ENCODE assay signal across 9 cellular contexts in genomic region chr5:170100051-170100943, GRCh38. TPM values are rescaled to one million over a fixed set of nuclear protein-coding genes. Genes with fewer than 3 reads are reported as not detected.
DNase-seq lines count a peak whose midpoint lies in the region; ATAC-seq, FAIRE-seq and TF ChIP-seq lines count a peak whose summit lies in the region.
"Had no signal": no experiment of that assay in that cellular context is flagged by ENCODE, and none has a peak within 500 bp of the region (broad histone marks: within the 10 kb centered on the region; RNA-seq: fewer than 3 reads in every experiment).

No MANE protein-coding gene starts in this region.

- no peaks in the 10 kb centered on the region for H3K36me3 ChIP-seq in SJCRH30
- H3K36me3 ChIP-seq in pancreas, result no peaks in the 10 kb centered on the region
- no peaks in the 10 kb centered on the region for H3K36me3 ChIP-seq in transverse colon

- TF ChIP-seq CTCF in pancreas (IDR thresholded peaks at IDR 0.05), result peak in 3 of 4 donors; percentile 39 to 49 (median 46)
- TF ChIP-seq CTCF in transverse colon (IDR thresholded peaks at IDR 0.05), result peak; percentile 41 to 56 (median 49)

- intact Hi-C loops in pancreas (cut with DNase I), result loop anchor here in 2 of 3 donors (5.0 kb wide), 2 partner anchors 82 to 322 kb away; no protein-coding TSS in a partner anchor
- intact Hi-C loops in transverse colon (cut with DNase I; ENCODE audit: low total_unique reads), result no loop called here

- in situ Hi-C loops in transverse colon (cut with MboI; ENCODE audit: low pct_ligation_motif_present in 1 of 4, low pct_unique_long_range_greater_than_20kb in 1 of 4, low sequenced_read_pairs in 3 of 4), result loop anchor here in 1 of 4 donors (10.0 kb wide), 1 partner anchor 85 kb away; no protein-coding TSS in a partner anchor

- ATAC-seq in pancreas, result peak in 3 of 4 donors; percentile 70 to 79 (median 74)

- H3K4me3 ChIP-seq in SJCRH30 (no peak overlapping the region), pancreas (no peak overlapping the region), transverse colon (no peak overlapping the region)

- H3K27me3 ChIP-seq in SJCRH30 (peaks cover 11% of the 10 kb centered on the region), pancreas (no peaks in the 10 kb centered on the region), transverse colon (no peaks in the 10 kb centered on the region)

- H3K9me3 ChIP-seq in SJCRH30 (replicated peaks) (no peaks in the 10 kb centered on the region), pancreas (no peaks in the 10 kb centered on the region), transverse colon (no peaks in the 10 kb centered on the region)

- WGBS in pancreas, 2 donors, result 26 to 27% methylated on average over 13 of the region's 13 CpGs
- WGBS in transverse colon (ENCODE audit: low coverage in 1 of 2), 2 donors, result 7 to 29% methylated on average over 3 to 13 of the region's 13 CpGs

- TF ChIP-seq POLR2A in transverse colon (IDR thresholded peaks at IDR 0.05), result no peak

- H3K27ac ChIP-seq in SJCRH30, result no peak overlapping the region
- H3K27ac ChIP-seq in pancreas, result no peak overlapping the region
- H3K27ac ChIP-seq in transverse colon, result no peak overlapping the region

- no peak for FAIRE-seq in pancreas (lab: Jason Lieb, UNC)

- DNase-seq in NCI-H524 (lab: John Stamatoyannopoulos, UW) (peak; percentile 72 to 85), NCI-H524 treated with DMSO at 0.1 percent for 48 hours (lab: John Stamatoyannopoulos, UW) (no peak), Kasumi-1 (lab: John Stamatoyannopoulos, UW) (peak; percentile 89 to 92), SJCRH30 (peak; percentile 59 to 75), globus pallidus (ENCODE audit: low spot score) (peak; percentile 70), pancreas (peak in 5 of 6 donors; percentile 37 to 75 (median 57)), transverse colon (peak; percentile 67)
- peak; percentile 12 to 57 (median 32) for DNase-seq in activated naive CD4-positive, alpha-beta T cell (lab: John Stamatoyannopoulos, UW)

- H3K4me1 ChIP-seq in SJCRH30, result no peaks in the 10 kb centered on the region
- H3K4me1 ChIP-seq in pancreas, result no peaks in the 10 kb centered on the region
- no peaks in the 10 kb centered on the region for H3K4me1 ChIP-seq in transverse colon

- no peak for TF ChIP-seq EP300 in transverse colon (IDR thresholded peaks at IDR 0.05; ENCODE audit: low read depth)

RNA-seq across cellular contexts. Expression of gene FOXI1, which starts 5.4 kb away (rescaled TPM):
- not detected in 2 replicates for total RNA-seq in SJCRH30 (2014; rRNA removed; shearing (Covaris generic))
- total RNA-seq in pancreas (1 to 10 TPM in 1 of 6 donors, under 1 TPM in 2, not detected in 3; 0.09 to 1.8 (median 0.24) TPM), transverse colon (not detected)
- under 1 TPM; 0.38 to 0.49 TPM for polyA plus RNA-seq in pancreas
- total RNA-seq: temporal lobe had no signal
